28 cellular contexts compared by ENCODE assay signal in genomic region chr10:94850766-94851165, GRCh38.
"Had no signal": no experiment of that assay in that cellular context is flagged by ENCODE, and none has a peak within 500 bp of the region (broad histone marks: within the 10 kb centered on the region; RNA-seq: fewer than 3 reads in every experiment).

No MANE protein-coding gene starts in this region.

- H3K27me3 Mint-ChIP-seq: stimulated activated memory B cell treated with anti-CD40 and anti-IgM and Interleukin-4, amounts not matched to agents 10 μg/mL and 1 μg/mL and 100 μg/mL, for 72 hours; stimulated activated naive B cell treated with anti-CD40 and anti-IgM and Interleukin-4, amounts not matched to agents 10 μg/mL and 1 μg/mL and 100 μg/mL, for 72 hours; stimulated activated naive CD8-positive, alpha-beta T cell treated with anti-CD3 and anti-CD28 coated beads, Interleukin-15, amount 100 ng/mL, for 72 hours; stimulated activated naive CD8-positive, alpha-beta T cell treated with anti-CD3 and anti-CD28 coated beads, Interleukin-15, Interleukin-2, amounts not matched to agents 100 ng/mL and 50 ng/mL, for 24 hours; type B pancreatic cell had no signal

- H3K4me3 ChIP-seq: stomach, suprapubic skin, testis, thoracic aorta, thyroid gland, tibial artery, tibial nerve, transverse colon, upper lobe of left lung, upper lobe of right lung, uterus, vagina had no signal

- H3K27ac Mint-ChIP-seq: stimulated activated effector memory CD8-positive, alpha-beta T cell treated with anti-CD3 and anti-CD28 coated beads, Interleukin-12 subunit alpha, Interleukin-12 subunit beta, amount 100 ng/mL, for 72 hours; stimulated activated memory B cell treated with anti-CD40 and anti-IgM and Interleukin-4, amounts not matched to agents 10 μg/mL and 1 μg/mL and 100 μg/mL, for 72 hours; stimulated activated naive B cell treated with anti-CD40 and anti-IgM and Interleukin-4, amounts not matched to agents 10 μg/mL and 1 μg/mL and 100 μg/mL, for 72 hours; stimulated activated naive CD8-positive, alpha-beta T cell treated with anti-CD3 and anti-CD28 coated beads, Interleukin-15, amount 100 ng/mL, for 72 hours; stimulated activated naive CD8-positive, alpha-beta T cell treated with anti-CD3 and anti-CD28 coated beads, Interleukin-15, Interleukin-2, amounts not matched to agents 100 ng/mL and 50 ng/mL, for 24 hours; type B pancreatic cell had no signal

- ATAC-seq: stimulated activated effector memory CD8-positive, alpha-beta T cell treated with anti-CD3 and anti-CD28 coated beads, Interleukin-12 subunit alpha, Interleukin-12 subunit beta, amount 100 ng/mL, for 72 hours; stimulated activated memory B cell treated with anti-CD40 and anti-IgM and Interleukin-4, amounts not matched to agents 10 μg/mL and 1 μg/mL and 100 μg/mL, for 72 hours; stimulated activated naive B cell treated with anti-CD40 and anti-IgM and Interleukin-4, amounts not matched to agents 10 μg/mL and 1 μg/mL and 100 μg/mL, for 72 hours; stimulated activated naive CD8-positive, alpha-beta T cell treated with anti-CD3 and anti-CD28 coated beads, Interleukin-15, amount 100 ng/mL, for 72 hours; stimulated activated naive CD8-positive, alpha-beta T cell treated with anti-CD3 and anti-CD28 coated beads, Interleukin-15, Interleukin-2, amounts not matched to agents 100 U/mL and 50 U/mL, for 24 hours; upper lobe of right lung had no signal

- H3K4me1 ChIP-seq: stomach, suprapubic skin, testis, thyroid gland, tibial artery, tibial nerve, transverse colon, upper lobe of left lung, upper lobe of right lung, uterus, vagina had no signal

- H3K36me3 ChIP-seq: suprapubic skin, thoracic aorta, thyroid gland, tibial artery, tibial nerve, transverse colon, upper lobe of left lung, upper lobe of right lung, uterus, vagina had no signal

- H3K4me1 Mint-ChIP-seq: stimulated activated effector memory CD8-positive, alpha-beta T cell treated with anti-CD3 and anti-CD28 coated beads, Interleukin-12 subunit alpha, Interleukin-12 subunit beta, amount 100 ng/mL, for 72 hours; stimulated activated memory B cell treated with anti-CD40 and anti-IgM and Interleukin-4, amounts not matched to agents 10 μg/mL and 1 μg/mL and 100 μg/mL, for 72 hours; stimulated activated naive B cell treated with anti-CD40 and anti-IgM and Interleukin-4, amounts not matched to agents 10 μg/mL and 1 μg/mL and 100 μg/mL, for 72 hours; stimulated activated naive CD8-positive, alpha-beta T cell treated with anti-CD3 and anti-CD28 coated beads, Interleukin-15, amount 100 ng/mL, for 72 hours had no signal

- DNase-seq: stimulated activated CD4-positive, alpha-beta T cell treated with anti-CD3 and anti-CD28 coated beads, Interleukin-2, amount 100 ng/mL, for 48 hours; stimulated activated CD4-positive, alpha-beta T cell treated with anti-CD3 and anti-CD28 coated beads, Interleukin-4, amount 100 ng/mL, for 1 hour; stimulated activated CD4-positive, alpha-beta T cell treated with anti-CD3 and anti-CD28 coated beads, Interleukin-4, amount 100 ng/mL, for 24 hours; stimulated activated CD4-positive, alpha-beta T cell treated with anti-CD3 and anti-CD28 coated beads, Interleukin-4, amount 100 ng/mL, for 4 hours; stimulated activated CD8-positive, alpha-beta memory T cell treated with anti-CD3 and anti-CD28 coated beads, Interleukin-4, amount 100 ng/mL, for 48 hours; stimulated activated naive B cell treated with anti-CD40 and anti-IgM and Interleukin-4, amounts not matched to agents 10 μg/mL and 1 μg/mL and 100 μg/mL, for 72 hours; stimulated activated naive CD4-positive, alpha-beta T cell; stimulated activated naive CD4-positive, alpha-beta T cell treated with Interleukin-2 at 50 U/mL for 16 hours; stimulated activated naive CD8-positive, alpha-beta T cell treated with anti-CD3 and anti-CD28 coated beads, Interleukin-15, amount 100 ng/mL, for 72 hours; stimulated activated naive CD8-positive, alpha-beta T cell treated with anti-CD3 and anti-CD28 coated beads, Interleukin-15, Interleukin-2, amounts not matched to agents 100 U/mL and 50 U/mL, for 24 hours; stomach; substantia nigra; testis; thyroid gland; tibial artery; transverse colon; trophoblast cell; upper lobe of left lung; upper lobe of right lung; uterus had no signal

- H3K27me3 ChIP-seq: stomach, suprapubic skin, testis, thyroid gland, tibial artery, tibial nerve, transverse colon, upper lobe of left lung, upper lobe of right lung, uterus, vagina had no signal

- H3K4me3 Mint-ChIP-seq: stimulated activated effector memory CD8-positive, alpha-beta T cell treated with anti-CD3 and anti-CD28 coated beads, Interleukin-12 subunit alpha, Interleukin-12 subunit beta, amount 100 ng/mL, for 72 hours; stimulated activated memory B cell treated with anti-CD40 and anti-IgM and Interleukin-4, amounts not matched to agents 10 μg/mL and 1 μg/mL and 100 μg/mL, for 72 hours; stimulated activated naive B cell treated with anti-CD40 and anti-IgM and Interleukin-4, amounts not matched to agents 10 μg/mL and 1 μg/mL and 100 μg/mL, for 72 hours; stimulated activated naive CD8-positive, alpha-beta T cell treated with anti-CD3 and anti-CD28 coated beads, Interleukin-15, amount 100 ng/mL, for 72 hours; stimulated activated naive CD8-positive, alpha-beta T cell treated with anti-CD3 and anti-CD28 coated beads, Interleukin-15, Interleukin-2, amounts not matched to agents 100 ng/mL and 50 ng/mL, for 24 hours; type B pancreatic cell had no signal

- H3K9me3 Mint-ChIP-seq: stimulated activated memory B cell treated with anti-CD40 and anti-IgM and Interleukin-4, amounts not matched to agents 10 μg/mL and 1 μg/mL and 100 μg/mL, for 72 hours; type B pancreatic cell had no signal

- H3K9me3 ChIP-seq: suprapubic skin, testis, thoracic aorta, thyroid gland, tibial artery, transverse colon, upper lobe of left lung, upper lobe of right lung, uterus, vagina had no signal

- H3K36me3 Mint-ChIP-seq: stimulated activated effector memory CD8-positive, alpha-beta T cell treated with anti-CD3 and anti-CD28 coated beads, Interleukin-12 subunit alpha, Interleukin-12 subunit beta, amount 100 ng/mL, for 72 hours; stimulated activated memory B cell treated with anti-CD40 and anti-IgM and Interleukin-4, amounts not matched to agents 10 μg/mL and 1 μg/mL and 100 μg/mL, for 72 hours; stimulated activated naive B cell treated with anti-CD40 and anti-IgM and Interleukin-4, amounts not matched to agents 10 μg/mL and 1 μg/mL and 100 μg/mL, for 72 hours; type B pancreatic cell had no signal

- H3K27ac ChIP-seq: stomach, suprapubic skin, testis, thoracic aorta, thyroid gland, tibial artery, tibial nerve, transverse colon, upper lobe of left lung, upper lobe of right lung, uterus, vagina had no signal
